Comparison of ENCODE assay signal across 8 cellular contexts in genomic region chr1:87953732-87954344, GRCh38.
DNase-seq lines count a peak whose midpoint lies in the region; ATAC-seq and TF ChIP-seq lines count a peak whose summit lies in the region.

No MANE protein-coding gene starts in this region.

- DNase-seq in AG04449 (ENCODE audit: low read depth, low spot score) (no peak), NCI-H460 (ENCODE audit: extremely low read depth, low read depth) (peak; percentile 16), dermis blood vessel endothelial cell (peak; percentile 77), lung microvascular endothelial cell (ENCODE audit: low read depth in 2 of 2) (peak; percentile 71 to 72)
- DNase-seq in activated CD4-positive, alpha-beta T cell treated with anti-CD3 and anti-CD28 coated beads, Interleukin-2, amount 10 ng/mL, durations not matched to agents 7 days and 5 days = peak; percentile 57
- DNase-seq in stimulated activated CD8-positive, alpha-beta memory T cell treated with anti-CD3 and anti-CD28 coated beads, Interleukin-2, amount 100 ng/mL, for 1 hour (ENCODE audit: low read depth in 2 of 2) = peak; percentile 17 to 39

- H3K27ac Mint-ChIP-seq in activated CD4-positive, alpha-beta T cell treated with anti-CD3 and anti-CD28 coated beads, Interleukin-2, amount 10 ng/mL, durations not matched to agents 7 days and 5 days = no peak overlapping the region

- H3K27me3 Mint-ChIP-seq in activated CD4-positive, alpha-beta T cell treated with anti-CD3 and anti-CD28 coated beads, Interleukin-2, amount 10 ng/mL, durations not matched to agents 7 days and 5 days = peaks cover 15% of the 10 kb centered on the region

- no peaks in the 10 kb centered on the region for H3K4me1 Mint-ChIP-seq in activated CD4-positive, alpha-beta T cell treated with anti-CD3 and anti-CD28 coated beads, Interleukin-2, amount 10 ng/mL, durations not matched to agents 7 days and 5 days

- ATAC-seq in GM18867 (IDR thresholded peaks at IDR 0.05; ENCODE audit: unreplicated experiment) (peak; percentile 89), HG03280 (IDR thresholded peaks at IDR 0.05; ENCODE audit: unreplicated experiment) (peak; percentile 83)

- H3K9me3 Mint-ChIP-seq in activated CD4-positive, alpha-beta T cell treated with anti-CD3 and anti-CD28 coated beads, Interleukin-2, amount 10 ng/mL, durations not matched to agents 7 days and 5 days = no peaks in the 10 kb centered on the region

- no peaks in the 10 kb centered on the region for H3K36me3 Mint-ChIP-seq in activated CD4-positive, alpha-beta T cell treated with anti-CD3 and anti-CD28 coated beads, Interleukin-2, amount 10 ng/mL, durations not matched to agents 7 days and 5 days (ENCODE audit: low read depth)

- H3K4me3 ChIP-seq in AG04449 (ENCODE audit: low read depth, low read length) = no peak overlapping the region

- POLR2A ChIA-PET in AG04449 (lab: Yijun Ruan, JAX) = interaction anchor here (1.1 kb wide), 1 partner anchor 624 kb away, joined by 3 read pairs; no protein-coding TSS in a partner anchor
- POLR2A ChIA-PET in activated CD4-positive, alpha-beta T cell treated with anti-CD3 and anti-CD28 coated beads, Interleukin-2, amount 10 ng/mL, durations not matched to agents 7 days and 5 days (lab: Charles Lee) = no interaction called here

- CTCF ChIA-PET in AG04449 (lab: Yijun Ruan, JAX) = interaction anchor here (0.6 to 3.9 kb wide), 63 partner anchors 11 to 824 kb away, joined by 3 to 44 read pairs (median 4); no protein-coding TSS in a partner anchor
- CTCF ChIA-PET in activated CD4-positive, alpha-beta T cell treated with anti-CD3 and anti-CD28 coated beads, Interleukin-2, amount 10 ng/mL, durations not matched to agents 7 days and 5 days (lab: Charles Lee) = interaction anchor here (1.2 to 1.4 kb wide), 2 partner anchors 629 to 812 kb away, joined by 3 read pairs; no protein-coding TSS in a partner anchor

- no peak overlapping the region for H3K4me3 Mint-ChIP-seq in activated CD4-positive, alpha-beta T cell treated with anti-CD3 and anti-CD28 coated beads, Interleukin-2, amount 10 ng/mL, durations not matched to agents 7 days and 5 days

- TF ChIP-seq CTCF in AG04449 (IDR thresholded peaks at IDR 0.05; ENCODE audit: insufficient read depth, low read length, missing control alignments) = peak; percentile 62
